26 cellular contexts compared by ENCODE assay signal in the genomic region with DNA sequence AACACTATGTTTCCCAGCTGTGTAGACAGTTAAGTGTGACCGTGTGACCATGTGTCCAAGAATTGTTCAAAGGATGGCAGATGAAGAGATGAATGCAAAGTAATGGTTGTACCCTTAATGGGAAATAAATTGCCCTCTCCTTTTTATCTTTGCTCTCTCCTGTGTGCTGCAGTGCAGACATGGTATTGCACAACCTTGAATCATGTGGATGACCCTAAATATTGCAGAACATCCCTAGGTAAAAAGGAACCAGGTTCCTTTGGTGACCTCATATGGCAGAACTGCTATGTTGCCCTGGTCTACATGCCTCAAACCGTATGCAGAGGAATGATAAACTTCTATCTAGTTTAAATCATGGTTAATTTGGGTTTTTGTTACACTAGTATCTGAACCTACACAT.
DNase-seq lines count a peak whose midpoint lies in the region; ATAC-seq, FAIRE-seq and TF ChIP-seq lines count a peak whose summit lies in the region.
"Had no signal": no experiment of that assay in that cellular context is flagged by ENCODE, and none has a peak within 500 bp of the region (broad histone marks: within the 10 kb centered on the region; RNA-seq: fewer than 3 reads in every experiment).

No MANE protein-coding gene starts in this region.

- peaks cover 4% of the 10 kb centered on the region for H3K9me3 ChIP-seq in IMR-90 (ENCODE audit: control insufficient read depth, insufficient read depth, low read length)
- no peaks in the 10 kb centered on the region for H3K9me3 ChIP-seq in H1 (ENCODE audit: insufficient read depth in 2 of 2, low read depth in 1 of 2, low read length in 1 of 2)
- H3K9me3 ChIP-seq in HepG2 (ENCODE audit: low read length) = peaks cover 52% of the 10 kb centered on the region
- H3K9me3 ChIP-seq: A549; BE2C; BLaER1 treated with 17β-estradiol and CSF1 and Interleukin-3, amounts not matched to agents 10 nM and 100 nM had no signal

- H3K79me1 ChIP-seq in IMR-90 (ENCODE audit: low read depth in 1 of 2, low read length in 2 of 2) = no peaks in the 10 kb centered on the region
- no peaks in the 10 kb centered on the region for H3K79me1 ChIP-seq in H1 (ENCODE audit: low read depth, low read length)

- FAIRE-seq in H1 (lab: Jason Lieb, UNC) = no peak
- no peak for FAIRE-seq in HepG2 (lab: Jason Lieb, UNC)
- FAIRE-seq: A549, D721Med, GM12878 had no signal

- H3K9me1 ChIP-seq in IMR-90 (ENCODE audit: insufficient read depth, low read length) = no peaks in the 10 kb centered on the region

- no peak overlapping the region for H4K8ac ChIP-seq in IMR-90 (ENCODE audit: low read depth in 2 of 2, low read length in 2 of 2)
- H4K8ac ChIP-seq in H1 (ENCODE audit: extremely low read depth, insufficient read depth, low read length) = no peak overlapping the region

- H2BK120ac ChIP-seq in IMR-90 (ENCODE audit: low read depth, low read length) = no peak overlapping the region
- H2BK120ac ChIP-seq in H1 (replicated peaks; ENCODE audit: low read depth, low read length) = no peak overlapping the region

- POLR2A ChIA-PET in IMR-90 (lab: Charles Lee; ENCODE audit: unreplicated experiment) (no interaction called here), H1 (lab: Charles Lee; ENCODE audit: partially characterized antibody) (no interaction called here), HepG2 (lab: Yijun Ruan, JAX) (no interaction called here)

- H2BK5ac ChIP-seq in IMR-90 (ENCODE audit: low read depth, low read length, poor library complexity, severe bottlenecking) = no peak overlapping the region
- no peak overlapping the region for H2BK5ac ChIP-seq in H1 (ENCODE audit: low read depth, low read length)

- intact Hi-C loops in IMR-90 (cut with micrococcal nuclease) = no loop called here
- intact Hi-C loops in HepG2 (cut with micrococcal nuclease; ENCODE audit: unreplicated experiment) = no loop called here

- no peak overlapping the region for H3K4me3 Mint-ChIP-seq in stimulated activated naive CD8-positive, alpha-beta T cell treated with anti-CD3 and anti-CD28 coated beads, Interleukin-15, amount 100 ng/mL, for 72 hours
- H3K4me3 Mint-ChIP-seq: CD14-positive monocyte; CD4-positive, alpha-beta T cell; CD8-positive, alpha-beta memory T cell; H9 had no signal

- CTCF ChIA-PET in IMR-90 (lab: Yijun Ruan, JAX) (no interaction called here), H1 (lab: Charles Lee; ENCODE audit: partially characterized antibody) (no interaction called here), HepG2 (lab: Yijun Ruan, JAX; ENCODE audit: low intra/inter-chr PET ratio, low total read pairs) (no interaction called here)

- H4K5ac ChIP-seq in IMR-90 (ENCODE audit: low read depth, low read length) = no peak overlapping the region
- H4K5ac ChIP-seq in H1 (ENCODE audit: insufficient read length, low read depth, low read length) = no peak overlapping the region

- no peak overlapping the region for H2AK9ac ChIP-seq in IMR-90 (replicated peaks; ENCODE audit: low read depth, low read length, poor library complexity)

- H3K4ac ChIP-seq in IMR-90 (ENCODE audit: low read depth, low read length) (no peak overlapping the region), H1 (replicated peaks; ENCODE audit: insufficient read length, low read depth, low read length) (no peak overlapping the region)

- dilution Hi-C loops in IMR-90 (cut with HindIII; ENCODE audit: low sequenced_read_pairs, unreplicated experiment) = no loop called here

- no TSS peak for BruUV-seq in IMR-90 (replicated peaks; lab: Mats Ljungman, UMichigan)
- BruUV-seq in HepG2 (replicated peaks; lab: Mats Ljungman, UMichigan) = no TSS peak

- H3K4me1 ChIP-seq in IMR-90 (ENCODE audit: control insufficient read depth, insufficient read depth, low read length) (no peaks in the 10 kb centered on the region), H1 (replicated peaks in 1 of 4; ENCODE audit: control insufficient read depth in 3 of 4, insufficient read depth in 4 of 4, low read length in 3 of 4) (no peaks in the 10 kb centered on the region), HepG2 (ENCODE audit: insufficient read depth, low read length) (no peaks in the 10 kb centered on the region)
- H3K4me1 ChIP-seq: A549; BE2C; BLaER1 treated with 17β-estradiol and CSF1 and Interleukin-3, amounts not matched to agents 10 nM and 100 nM had no signal

- no peaks in the 10 kb centered on the region for H3K79me2 ChIP-seq in H1 (ENCODE audit: control insufficient read depth in 1 of 2, insufficient read depth in 2 of 2, low read length in 2 of 2)
- H3K79me2 ChIP-seq in HepG2 (ENCODE audit: insufficient read depth, low read length) = no peaks in the 10 kb centered on the region

- TF ChIP-seq CTCF in IMR-90 (conservative IDR thresholded peaks at IDR 0.05; ENCODE audit: low read depth, low read length) (no peak), H1 (IDR thresholded peaks at IDR 0.05; ENCODE audit: control extremely low read depth in 1 of 3, insufficient read depth in 1 of 3, low read depth in 1 of 3, low read length in 3 of 3) (no peak), HepG2 (CRISPR knock-in tag; IDR thresholded peaks at IDR 0.05) (no peak), GM10266 (IDR thresholded peaks at IDR 0.05; ENCODE audit: control insufficient read depth, insufficient read depth, low read depth, missing control alignments) (no peak)

- H3K27me3 Mint-ChIP-seq in stimulated activated naive CD8-positive, alpha-beta T cell treated with anti-CD3 and anti-CD28 coated beads, Interleukin-15, amount 100 ng/mL, for 72 hours = no peaks in the 10 kb centered on the region
- H3K27me3 Mint-ChIP-seq: CD4-positive, alpha-beta T cell; CD8-positive, alpha-beta memory T cell had no signal

- no peak overlapping the region for H2AFZ ChIP-seq in IMR-90 (replicated peaks; ENCODE audit: low read length, poor library complexity)
- no peak overlapping the region for H2AFZ ChIP-seq in H1 (ENCODE audit: low read length)
- no peak overlapping the region for H2AFZ ChIP-seq in HepG2 (ENCODE audit: low read length)
- H2AFZ ChIP-seq: GM23248 had no signal

- H3K23me2 ChIP-seq in H1 (ENCODE audit: low read depth, low read length) = no peaks in the 10 kb centered on the region

- H3K4me3 ChIP-seq in IMR-90 (ENCODE audit: insufficient read depth, low read depth, low read length) = no peak overlapping the region
- no peak overlapping the region for H3K4me3 ChIP-seq in H1 (ENCODE audit: extremely low read depth in 1 of 4, insufficient read depth in 2 of 4, low read depth in 3 of 4, low read length in 4 of 4)
- H3K4me3 ChIP-seq in HepG2 (replicated peaks in 1 of 3; ENCODE audit: insufficient read depth in 1 of 3, low read depth in 2 of 3, low read length in 3 of 3) = no peak overlapping the region
- H3K4me3 ChIP-seq: A549; BLaER1 treated with 17β-estradiol and CSF1 and Interleukin-3, amounts not matched to agents 10 nM and 100 nM; GM12878; GM23248 had no signal

- ATAC-seq in IMR-90 (ENCODE audit: low read depth) = no peak
- ATAC-seq in HepG2 = no peak
- ATAC-seq in GM21619 (IDR thresholded peaks at IDR 0.05; ENCODE audit: unreplicated experiment) = no peak
- no peak for ATAC-seq in stimulated activated naive CD8-positive, alpha-beta T cell treated with anti-CD3 and anti-CD28 coated beads, Interleukin-15, amount 100 ng/mL, for 72 hours
- ATAC-seq: A549, GM12878, HCT116 had no signal

- no peaks in the 10 kb centered on the region for H3K4me1 Mint-ChIP-seq in stimulated activated naive CD8-positive, alpha-beta T cell treated with anti-CD3 and anti-CD28 coated beads, Interleukin-15, amount 100 ng/mL, for 72 hours
- H3K4me1 Mint-ChIP-seq: CD14-positive monocyte; CD8-positive, alpha-beta memory T cell; H9 had no signal

- H3K23ac ChIP-seq in IMR-90 (ENCODE audit: low read depth, low read length) = no peak overlapping the region
- no peak overlapping the region for H3K23ac ChIP-seq in H1 (ENCODE audit: insufficient read length)

- no peak overlapping the region for H2BK20ac ChIP-seq in IMR-90 (ENCODE audit: low read depth, low read length)
- no peak overlapping the region for H2BK20ac ChIP-seq in H1 (ENCODE audit: low read length)

- H3K9me3 Mint-ChIP-seq in stimulated activated naive CD8-positive, alpha-beta T cell treated with anti-CD3 and anti-CD28 coated beads, Interleukin-15, amount 100 ng/mL, for 72 hours = peaks cover 0 to 12% of the 10 kb centered on the region in 2 donors
- H3K9me3 Mint-ChIP-seq: H9 had no signal

- H3K36me3 ChIP-seq in IMR-90 (ENCODE audit: control insufficient read depth, insufficient read depth, low read length) = no peaks in the 10 kb centered on the region
- no peaks in the 10 kb centered on the region for H3K36me3 ChIP-seq in H1 (ENCODE audit: control insufficient read depth in 2 of 4, insufficient read depth in 4 of 4, low read length in 3 of 4)
- H3K36me3 ChIP-seq in HepG2 (replicated peaks in 1 of 2; ENCODE audit: control insufficient read depth in 1 of 2, insufficient read depth in 2 of 2, low read length in 2 of 2) = no peaks in the 10 kb centered on the region
- H3K36me3 ChIP-seq: BE2C; BLaER1 treated with 17β-estradiol and CSF1 and Interleukin-3, amounts not matched to agents 10 nM and 100 nM had no signal

- H3K56ac ChIP-seq in IMR-90 (ENCODE audit: extremely low read depth, insufficient read depth, low read length) = no peak overlapping the region
- H3K56ac ChIP-seq in H1 (replicated peaks; ENCODE audit: insufficient read length, low read depth, low read length) = no peak overlapping the region

- no peak overlapping the region for H3K14ac ChIP-seq in IMR-90 (replicated peaks; ENCODE audit: low read depth, low read length)
- H3K14ac ChIP-seq in H1 (ENCODE audit: insufficient read length) = no peak overlapping the region

- DNase-seq in SKM-1 treated with dmso at 0.1 percent for 144 hours (lab: John Stamatoyannopoulos, UW; ENCODE audit: unreplicated experiment) (peak; percentile 3), SKM-1 (lab: John Stamatoyannopoulos, UW; ENCODE audit: unreplicated experiment) (no peak), IMR-90 (no peak), H1 (ENCODE audit: low read depth in 1 of 2, low spot score in 2 of 2) (no peak), HepG2 (ENCODE audit: low spot score) (no peak), GM10266 (ENCODE audit: extremely low spot score) (no peak)
- DNase-seq in stimulated activated naive CD8-positive, alpha-beta T cell treated with anti-CD3 and anti-CD28 coated beads, Interleukin-15, amount 100 ng/mL, for 72 hours = no peak
- DNase-seq: 8988T; ACHN; AML-193; BE2C; CD4-positive, alpha-beta T cell; CD8-positive, alpha-beta memory T cell; DMS 273 treated with DMSO at 0.1 percent for 48 hours; DMS53; DMS79 treated with DMSO at 0.1 percent for 48 hours; GF-D8; GM23248; H9 had no signal

- no CpG with 5 or more reads among the region's 2 CpGs for WGBS in IMR-90 (ENCODE audit: extremely low coverage in 2 of 2, insufficient read length in 1 of 2), 2 experiments
- 90% methylated on average over 2 of the region's 2 CpGs; no CpG with 5 or more reads in 1 of the 2 experiments for WGBS in H1 (ENCODE audit: extremely low coverage in 1 of 2, insufficient coverage in 1 of 2, insufficient read length in 1 of 2, insufficient replicate concordance in 2 of 2, low coverage in 1 of 2, low lambda C conversion rate in 2 of 2, missing lambda C conversion rate in 1 of 2), 2 experiments
- 0% methylated on average over 2 of the region's 2 CpGs for WGBS in HepG2 (ENCODE audit: low lambda C conversion rate)

- TF ChIP-seq POLR2A in IMR-90 (IDR thresholded peaks at IDR 0.05; ENCODE audit: low read depth, low read length) (no peak), H1 (IDR thresholded peaks at IDR 0.05; ENCODE audit: control extremely low read depth in 1 of 2, low read depth in 2 of 2, low read length in 2 of 2) (no peak), HepG2 (IDR thresholded peaks at IDR 0.05; ENCODE audit: insufficient read depth in 1 of 2, low read depth in 2 of 2, low read length in 2 of 2) (no peak)

- no peak overlapping the region for H3K4me2 ChIP-seq in IMR-90 (ENCODE audit: low read depth, low read length)
- H3K4me2 ChIP-seq in H1 (ENCODE audit: insufficient read depth in 1 of 2, low read depth in 2 of 2, low read length in 2 of 2) = no peak overlapping the region
- no peak overlapping the region for H3K4me2 ChIP-seq in HepG2 (ENCODE audit: low read depth, low read length)
- H3K4me2 ChIP-seq: A549; BLaER1 treated with 17β-estradiol and CSF1 and Interleukin-3, amounts not matched to agents 10 nM and 100 nM had no signal

- no peak for TF ChIP-seq EP300 in H1 (IDR thresholded peaks at IDR 0.05; ENCODE audit: borderline replicate concordance in 1 of 2, low read depth in 2 of 2, low read length in 2 of 2)
- TF ChIP-seq EP300 in HepG2 (IDR thresholded peaks at IDR 0.05; ENCODE audit: low read depth in 2 of 2, low read length in 2 of 2) = no peak
- TF ChIP-seq EP300 in HepG2 (CRISPR knock-in tag; IDR thresholded peaks at IDR 0.05; ENCODE audit: borderline replicate concordance) = no peak

- H4K20me1 ChIP-seq in IMR-90 (ENCODE audit: insufficient read depth, low read length) (no peaks in the 10 kb centered on the region), H1 (replicated peaks in 1 of 2; ENCODE audit: control insufficient read depth in 1 of 2, insufficient read depth in 2 of 2, low read length in 2 of 2) (no peaks in the 10 kb centered on the region), HepG2 (ENCODE audit: insufficient read depth, low read length) (no peaks in the 10 kb centered on the region)
- H4K20me1 ChIP-seq: BLaER1 treated with 17β-estradiol and CSF1 and Interleukin-3, amounts not matched to agents 10 nM and 100 nM had no signal

- H4K91ac ChIP-seq in IMR-90 (ENCODE audit: insufficient read depth, low read depth, low read length) (no peak overlapping the region), H1 (replicated peaks; ENCODE audit: insufficient read length, low read length) (no peak overlapping the region)

- H2BK12ac ChIP-seq in H1 (ENCODE audit: low read depth, low read length) = no peak overlapping the region

- H3K18ac ChIP-seq in IMR-90 (ENCODE audit: low read depth, low read length) (no peak overlapping the region), H1 (ENCODE audit: extremely low read depth, low read length) (no peak overlapping the region)

- no peak overlapping the region for H3K27ac Mint-ChIP-seq in stimulated activated naive CD8-positive, alpha-beta T cell treated with anti-CD3 and anti-CD28 coated beads, Interleukin-15, amount 100 ng/mL, for 72 hours
- H3K27ac Mint-ChIP-seq: CD14-positive monocyte; CD4-positive, alpha-beta T cell; CD8-positive, alpha-beta memory T cell; H9 had no signal

- H2BK15ac ChIP-seq in IMR-90 (ENCODE audit: low read depth, low read length) (no peak overlapping the region), H1 (ENCODE audit: low read length) (no peak overlapping the region)

- H3K27me3 ChIP-seq in IMR-90 (ENCODE audit: control insufficient read depth, insufficient read depth, low read length) (no peaks in the 10 kb centered on the region), H1 (replicated peaks in 1 of 4; ENCODE audit: control insufficient read depth in 3 of 4, extremely low read depth in 1 of 4, insufficient read depth in 3 of 4, low read length in 3 of 4) (no peaks in the 10 kb centered on the region), HepG2 (ENCODE audit: control insufficient read depth in 1 of 2, insufficient read depth in 2 of 2, low read length in 2 of 2) (no peaks in the 10 kb centered on the region)
- H3K27me3 ChIP-seq: BE2C; BLaER1 treated with 17β-estradiol and CSF1 and Interleukin-3, amounts not matched to agents 10 nM and 100 nM had no signal

- H3K27ac ChIP-seq in IMR-90 (ENCODE audit: insufficient read depth, low read length) = no peak overlapping the region
- no peak overlapping the region for H3K27ac ChIP-seq in H1 (ENCODE audit: low read depth, low read length)
- H3K27ac ChIP-seq in HepG2 (ENCODE audit: extremely low read length, insufficient read depth, low read length) = no peak overlapping the region
- H3K27ac ChIP-seq: A549; BLaER1 treated with 17β-estradiol and CSF1 and Interleukin-3, amounts not matched to agents 10 nM and 100 nM; GM23248 had no signal

- H2AK5ac ChIP-seq in IMR-90 (ENCODE audit: low read depth, low read length) (no peak overlapping the region), H1 (ENCODE audit: low read depth, low read length) (no peak overlapping the region)

- in situ Hi-C loops in IMR-90 (cut with MboI; ENCODE audit: low sequenced_read_pairs) (no loop called here), HepG2 (cut with HindIII; ENCODE audit: extremely low pct_ligation_motif_present, low pct_unique_long_range_greater_than_20kb) (no loop called here)

- no peak for TF ChIP-seq RAD21 in IMR-90 (IDR thresholded peaks at IDR 0.05; ENCODE audit: low read length)
- TF ChIP-seq RAD21 in H1 (IDR thresholded peaks at IDR 0.05 in 1 of 2, conservative IDR thresholded peaks at IDR 0.05 in 1 of 2; ENCODE audit: low read depth in 2 of 2, low read length in 2 of 2) = no peak
- no peak for TF ChIP-seq RAD21 in HepG2 (CRISPR knock-in tag; IDR thresholded peaks at IDR 0.05)

- H3K9ac ChIP-seq in IMR-90 (ENCODE audit: low read depth, low read length) (no peak overlapping the region), H1 (replicated peaks in 1 of 4; ENCODE audit: extremely low read depth in 1 of 4, low read depth in 3 of 4, low read length in 3 of 4) (no peak overlapping the region), HepG2 (ENCODE audit: insufficient read depth, low read depth, low read length) (no peak overlapping the region)
- H3K9ac ChIP-seq: BLaER1 treated with 17β-estradiol and CSF1 and Interleukin-3, amounts not matched to agents 10 nM and 100 nM; GM23248 had no signal
